In the genomic region with DNA sequence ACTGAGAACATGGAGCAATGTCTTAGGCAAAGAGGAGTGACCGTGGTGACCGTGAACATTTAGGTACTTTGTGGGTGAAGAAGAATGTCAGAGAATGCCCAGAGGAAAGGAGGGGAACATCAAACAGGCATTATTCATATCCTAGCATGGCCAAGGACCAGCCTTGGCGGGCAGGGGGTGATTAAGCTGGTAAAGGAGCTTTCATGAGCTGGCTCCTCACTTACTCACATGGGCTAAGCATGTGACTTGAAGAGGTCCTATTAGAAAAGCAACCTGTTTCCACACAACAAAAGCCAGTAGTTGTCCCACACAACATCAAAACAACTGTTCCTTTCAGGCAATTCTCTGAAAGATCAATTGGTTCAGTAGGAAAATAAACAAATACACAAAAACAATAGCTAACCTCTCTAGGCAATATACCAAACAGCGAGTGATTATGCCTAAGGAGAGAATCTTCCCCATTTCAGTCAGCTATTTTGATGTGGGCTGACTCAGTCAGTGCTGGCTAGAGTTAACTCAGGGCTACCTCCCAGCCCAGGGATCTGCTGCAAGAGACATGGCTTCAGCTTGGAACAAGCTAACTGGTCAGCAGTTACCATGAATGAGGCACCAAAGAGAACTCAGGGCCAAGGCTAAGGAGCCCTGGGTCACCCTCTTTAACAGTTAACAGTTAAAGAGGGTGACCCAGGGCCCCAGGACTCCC, we compare ENCODE assay signal across 31 cellular contexts.
A peak's percentile ranks its signal among the peaks of the same experiment; 100 is the strongest.
DNase-seq lines count a peak whose midpoint lies in the region; ATAC-seq and TF ChIP-seq lines count a peak whose summit lies in the region.
"Had no signal": no experiment of that assay in that cellular context is flagged by ENCODE, and none has a peak within 500 bp of the region (broad histone marks: within the 10 kb centered on the region; RNA-seq: fewer than 3 reads in every experiment).

No MANE protein-coding gene starts in this region.

- no peaks in the 10 kb centered on the region for H3K4me1 ChIP-seq in neuronal stem cell (ENCODE audit: control insufficient read depth in 2 of 2, insufficient read depth in 1 of 2, low read depth in 1 of 2, low read length in 2 of 2)
- peaks cover 3 to 20% (median 16%) of the 10 kb centered on the region in 9 donors for H3K4me1 ChIP-seq in heart right ventricle

- ATAC-seq in GM21381 (IDR thresholded peaks at IDR 0.05; ENCODE audit: unreplicated experiment), result no peak
- no peak for ATAC-seq in heart right ventricle
- ATAC-seq: heart left ventricle, left ventricle myocardium superior, Panc1 had no signal

- no peak overlapping the region for H3K23ac ChIP-seq in neuronal stem cell (ENCODE audit: low read depth, low read length, poor library complexity)

- H3K27me3 ChIP-seq in MG63 (no peaks in the 10 kb centered on the region), neuronal stem cell (ENCODE audit: control insufficient read depth in 3 of 3, insufficient read depth in 3 of 3, low read depth in 1 of 3, low read length in 3 of 3) (no peaks in the 10 kb centered on the region), heart right ventricle (no peaks in the 10 kb centered on the region)
- H3K27me3 ChIP-seq: esophagus muscularis mucosa, heart left ventricle, SJCRH30 had no signal

- no peak overlapping the region for H2BK5ac ChIP-seq in neuronal stem cell (ENCODE audit: low read length)

- H3K36me3 Mint-ChIP-seq in Calu3 (ENCODE audit: insufficient read depth, unreplicated experiment), result no peaks in the 10 kb centered on the region
- H3K36me3 Mint-ChIP-seq: activated naive CD8-positive, alpha-beta T cell; brain; CD4-positive, CD25-positive, alpha-beta regulatory T cell had no signal

- H3K27ac Mint-ChIP-seq in Calu3 (ENCODE audit: unreplicated experiment), result no peak overlapping the region
- H3K27ac Mint-ChIP-seq: activated naive CD8-positive, alpha-beta T cell; activated T-helper 2 cell treated with anti-CD3 and anti-CD28 coated beads, Interferon-gamma antibody, Interleukin-2, Interleukin-4, amounts not matched to agents 10 μg/mL and 5 μg/mL and 100 μg/mL, durations not matched to agents 14 hours and 24 hours and 36 hours; CD4-positive, CD25-positive, alpha-beta regulatory T cell; progenitor cell of endocrine pancreas; T-helper 1 cell treated with Interleukin-12 subunit alpha and Interleukin-12 subunit beta and Interleukin-4 antibody, amounts not matched to agents 30 μg/mL and 1 μg/mL, for 36 hours had no signal

- H3K79me1 ChIP-seq in neuronal stem cell (ENCODE audit: low read depth, low read length), result no peaks in the 10 kb centered on the region

- no peak overlapping the region for H3K9ac ChIP-seq in neuronal stem cell (ENCODE audit: low read depth, low read length, poor library complexity)

- no peak overlapping the region for H4K91ac ChIP-seq in neuronal stem cell (ENCODE audit: low read depth, low read length, poor library complexity)

- H3K9me3 ChIP-seq in MG63 (peaks cover 4% of the 10 kb centered on the region; the same call in 1 of the 2 replicates), neuronal stem cell (replicated peaks in 1 of 2; ENCODE audit: control insufficient read depth in 2 of 2, insufficient read depth in 1 of 2, low read depth in 1 of 2, low read length in 2 of 2) (no peaks in the 10 kb centered on the region), heart right ventricle (peaks cover 0 to 15% (median 0%) of the 10 kb centered on the region in 11 donors)
- H3K9me3 ChIP-seq: esophagus muscularis mucosa, thoracic aorta had no signal

- peak; percentile 13 for DNase-seq in EL
- DNase-seq in MG63, result peak; percentile 81
- peak; percentile 15 for DNase-seq in epithelial cell of esophagus (ENCODE audit: low read depth)
- DNase-seq in neuronal stem cell (ENCODE audit: low spot score), result no peak
- DNase-seq in Calu3, result no peak
- DNase-seq in posterior cingulate gyrus, result no peak
- DNase-seq in heart right ventricle, result no peak
- DNase-seq: activated CD4-positive, alpha-beta T cell treated with anti-CD3 and anti-CD28 coated beads, Interleukin-2, amount 50 U/mL, for 1 hour; CD4-positive, CD25-positive, alpha-beta regulatory T cell; DMS 273 treated with DMSO at 0.1 percent for 48 hours; effector memory CD4-positive, alpha-beta T cell; GDM1; heart left ventricle; left ventricle myocardium superior; NCI-H1436; NCI-H510A; SJCRH30; stimulated activated CD4-positive, alpha-beta T cell treated with anti-CD3 and anti-CD28 coated beads, Interleukin-2, amount 100 ng/mL, for 48 hours; stimulated activated naive CD4-positive, alpha-beta T cell had no signal

- H3K27ac ChIP-seq in neuronal stem cell (replicated peaks; ENCODE audit: low read length), result no peak overlapping the region
- no peak overlapping the region for H3K27ac ChIP-seq in heart right ventricle
- H3K27ac ChIP-seq: esophagus muscularis mucosa, heart left ventricle, SJCRH30, skin epidermis, thoracic aorta, VCaP had no signal

- peaks cover 4% of the 10 kb centered on the region for H3K4me1 Mint-ChIP-seq in Calu3 (ENCODE audit: low read depth, unreplicated experiment)
- H3K4me1 Mint-ChIP-seq: CD4-positive, CD25-positive, alpha-beta regulatory T cell had no signal

- no peak overlapping the region for H3K4ac ChIP-seq in neuronal stem cell (ENCODE audit: low read length)

- H2BK120ac ChIP-seq in neuronal stem cell (ENCODE audit: low read depth, low read length), result no peak overlapping the region

- no peak overlapping the region for H2AK5ac ChIP-seq in neuronal stem cell (ENCODE audit: low read depth, low read length)

- peaks cover 49% of the 10 kb centered on the region for H3K27me3 Mint-ChIP-seq in Calu3 (ENCODE audit: unreplicated experiment)
- H3K27me3 Mint-ChIP-seq: progenitor cell of endocrine pancreas had no signal

- H3K4me3 ChIP-seq in MG63, result no peak overlapping the region
- H3K4me3 ChIP-seq in epithelial cell of esophagus (ENCODE audit: low read length), result no peak overlapping the region
- no peak overlapping the region for H3K4me3 ChIP-seq in neuronal stem cell (ENCODE audit: low read length in 2 of 2)
- no peak overlapping the region for H3K4me3 ChIP-seq in heart right ventricle
- H3K4me3 ChIP-seq: esophagus muscularis mucosa, heart left ventricle, SJCRH30, skin epidermis, thoracic aorta had no signal

- intact Hi-C loops in Calu3 (cut with micrococcal nuclease; ENCODE audit: unreplicated experiment), result no loop called here
- intact Hi-C loops in posterior cingulate gyrus (cut with DNase I), result no loop called here
- intact Hi-C loops in heart right ventricle (cut with DNase I), result no loop called here

- H3K4me2 ChIP-seq in neuronal stem cell (ENCODE audit: insufficient read depth, low read length, poor library complexity, severe bottlenecking), result no peak overlapping the region

- H3K14ac ChIP-seq in neuronal stem cell (ENCODE audit: low read length), result no peak overlapping the region

- H3K36me3 ChIP-seq in MG63 (no peaks in the 10 kb centered on the region), neuronal stem cell (replicated peaks in 1 of 2; ENCODE audit: control insufficient read depth in 2 of 2, insufficient read depth in 2 of 2, low read length in 2 of 2) (no peaks in the 10 kb centered on the region), heart right ventricle (no peaks in the 10 kb centered on the region)
- H3K36me3 ChIP-seq: esophagus muscularis mucosa, heart left ventricle, SJCRH30, thoracic aorta had no signal

- no peaks in the 10 kb centered on the region for H3K9me3 Mint-ChIP-seq in Calu3 (ENCODE audit: low read depth, unreplicated experiment)
- H3K9me3 Mint-ChIP-seq: activated T-helper 2 cell treated with anti-CD3 and anti-CD28 coated beads, Interferon-gamma antibody, Interleukin-2, Interleukin-4, amounts not matched to agents 10 μg/mL and 5 μg/mL and 100 μg/mL, durations not matched to agents 14 hours and 24 hours and 36 hours; neural crest cell had no signal

- H2BK12ac ChIP-seq in neuronal stem cell (ENCODE audit: low read length), result no peak overlapping the region

- no peak overlapping the region for H2AFZ ChIP-seq in neuronal stem cell (ENCODE audit: low read length)

- no peak overlapping the region for H3K18ac ChIP-seq in neuronal stem cell (ENCODE audit: low read length)

- no CpG with 5 or more reads among the region's 4 CpGs for WGBS in neuronal stem cell (ENCODE audit: extremely low coverage in 2 of 2, insufficient read length in 2 of 2, insufficient replicate concordance in 1 of 2), 2 donors
- WGBS in heart right ventricle, 2 donors, result 98% methylated on average over 4 of the region's 4 CpGs

- TF ChIP-seq CTCF in epithelial cell of esophagus (IDR thresholded peaks at IDR 0.05; ENCODE audit: insufficient read depth, low read depth, low read length, missing control alignments), result no peak
- no peak for TF ChIP-seq CTCF in Calu3 (IDR thresholded peaks at IDR 0.05; ENCODE audit: unreplicated experiment)
- no peak for TF ChIP-seq CTCF in heart right ventricle (IDR thresholded peaks at IDR 0.05)

- no TSS peak for BruUV-seq in Calu3 (replicated peaks; lab: Mats Ljungman, UMichigan)

- CTCF ChIA-PET in Calu3 (lab: Charles Lee), result interaction anchor here (0.7 kb wide), 1 partner anchor 33 kb away, joined by 3 read pairs; no protein-coding TSS in a partner anchor

- no peak overlapping the region for H2BK15ac ChIP-seq in neuronal stem cell (ENCODE audit: low read length)

- H3K4me3 Mint-ChIP-seq in Calu3 (ENCODE audit: low read depth, unreplicated experiment), result no peak overlapping the region
- H3K4me3 Mint-ChIP-seq: activated naive CD8-positive, alpha-beta T cell; brain; CD4-positive, CD25-positive, alpha-beta regulatory T cell; neural crest cell; T-helper 1 cell treated with Interleukin-12 subunit alpha and Interleukin-12 subunit beta and Interleukin-4 antibody, amounts not matched to agents 30 μg/mL and 1 μg/mL, for 36 hours had no signal

- peak overlapping the region; percentile 19 for H4K8ac ChIP-seq in neuronal stem cell (ENCODE audit: low read depth, low read length)

Comparison
In these comparisons a context has a peak if more than half of its experiments do, and no peak if none do; other contexts are left out.
1. DNase-seq: peak in EL (single experiment), MG63 (single experiment) and epithelial cell of esophagus (single experiment); none in neuronal stem cell (single experiment), Calu3 (single experiment), posterior cingulate gyrus (0 of 10) and heart right ventricle (0 of 2).